ENCODE assay signal across 32 cellular contexts in the genomic region with DNA sequence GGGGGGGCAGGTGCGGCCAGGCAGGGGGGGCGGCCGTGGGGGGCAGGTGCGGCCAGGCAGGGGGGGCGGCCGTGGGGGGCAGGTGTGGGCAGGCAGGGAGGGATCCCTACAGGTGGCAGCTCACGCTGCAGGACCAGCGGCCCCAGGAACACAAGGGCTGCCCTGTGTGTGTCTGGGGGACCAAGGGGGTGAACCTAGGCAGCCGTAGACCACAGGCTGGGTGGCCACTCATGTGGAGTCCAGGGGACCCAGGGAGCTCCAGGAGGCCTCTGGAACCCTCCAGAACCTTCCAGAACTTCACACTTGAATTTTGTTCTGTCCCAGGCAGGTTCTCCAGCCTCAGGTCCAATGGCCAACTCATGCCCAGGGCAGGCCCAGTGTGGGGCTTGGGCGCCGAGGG. TPM values are rescaled to one million over a fixed set of nuclear protein-coding genes. Genes with fewer than 3 reads are reported as not detected.
"Had no signal": no experiment of that assay in that cellular context is flagged by ENCODE, and none has a peak within 500 bp of the region (broad histone marks: within the 10 kb centered on the region; RNA-seq: fewer than 3 reads in every experiment).

No MANE protein-coding gene starts in this region.

- H3K4me3 ChIP-seq: MG63, PC-9 had no signal

- H3K27ac Mint-ChIP-seq: activated CD4-positive, alpha-beta T cell treated with anti-CD3 and anti-CD28 coated beads, Interleukin-2, amount 10 ng/mL, durations not matched to agents 24 days and 14 days; activated CD8-positive, alpha-beta T cell treated with anti-CD3 and anti-CD28 coated beads for 36 hours; activated naive CD4-positive, alpha-beta T cell treated with anti-CD3 and anti-CD28 coated beads, Interleukin-2, amount 10 ng/mL, durations not matched to agents 7 days and 5 days; activated naive CD8-positive, alpha-beta T cell; activated naive CD8-positive, alpha-beta T cell treated with anti-CD3 and anti-CD28 coated beads, Interleukin-2, amount 50 U/mL, for 24 hours had no signal

- DNase-seq: activated CD4-positive, alpha-beta T cell treated with anti-CD3 and anti-CD28 coated beads, Interleukin-2, amount 10 ng/mL, durations not matched to agents 24 days and 14 days; activated CD4-positive, alpha-beta T cell treated with anti-CD3 and anti-CD28 coated beads, Interleukin-2, amount 50 U/mL, for 4 hours; activated CD8-positive, alpha-beta T cell treated with anti-CD3 and anti-CD28 coated beads for 36 hours; activated effector memory CD4-positive, alpha-beta T cell treated with Interleukin-2 at 50 U/mL for 16 hours; activated naive CD4-positive, alpha-beta T cell treated with anti-CD3 and anti-CD28 coated beads, Interleukin-2, amount 10 ng/mL, durations not matched to agents 7 days and 5 days; activated naive CD8-positive, alpha-beta T cell treated with anti-CD3 and anti-CD28 coated beads, Interleukin-2, amount 50 U/mL, for 24 hours; activated T-cell treated with anti-CD3 and anti-CD28 coated beads for 4 hours; activated T-cell treated with anti-CD3 and anti-CD28 coated beads, Interleukin-2, amount 50 U/mL, for 4 hours; anterior cingulate cortex; central memory CD4-positive, alpha-beta T cell; Karpas-422; MG63; NCI-H1048; NCI-H1105 treated with DMSO at 0.1 percent for 48 hours; NCI-H1436; NCI-H1694; NCI-H1930; NCI-H2081 treated with DMSO at 0.1 percent for 48 hours; NCI-H226; NCI-H446 treated with DMSO at 0.1 percent for 48 hours; NCI-H524; NCI-H69; PC-9; Right ventricle myocardium superior; SW 1271; T1000 had no signal

- H2AFZ ChIP-seq: PC-9 had no signal

- H3K9me3 ChIP-seq: MG63 had no signal

- H3K4me1 Mint-ChIP-seq: activated CD4-positive, alpha-beta T cell treated with anti-CD3 and anti-CD28 coated beads, Interleukin-2, amount 10 ng/mL, durations not matched to agents 24 days and 14 days; activated naive CD4-positive, alpha-beta T cell treated with anti-CD3 and anti-CD28 coated beads, Interleukin-2, amount 10 ng/mL, durations not matched to agents 7 days and 5 days had no signal

- H3K36me3 ChIP-seq: MG63 had no signal

- FAIRE-seq: bronchial epithelial cell, colon, RCC 7860 had no signal

- H3K27me3 ChIP-seq: MG63 had no signal

- ATAC-seq: activated CD8-positive, alpha-beta T cell treated with anti-CD3 and anti-CD28 coated beads for 36 hours; activated naive CD8-positive, alpha-beta T cell treated with anti-CD3 and anti-CD28 coated beads, Interleukin-2, amount 50 U/mL, for 24 hours; activated T-cell treated with anti-CD3 and anti-CD28 coated beads, Interleukin-2, amount 50 U/mL, for 4 hours had no signal

- H3K9me3 Mint-ChIP-seq: activated CD4-positive, alpha-beta T cell treated with anti-CD3 and anti-CD28 coated beads, Interleukin-2, amount 10 ng/mL, durations not matched to agents 24 days and 14 days; activated CD8-positive, alpha-beta T cell treated with anti-CD3 and anti-CD28 coated beads for 36 hours; activated naive CD4-positive, alpha-beta T cell treated with anti-CD3 and anti-CD28 coated beads, Interleukin-2, amount 10 ng/mL, durations not matched to agents 7 days and 5 days; activated naive CD8-positive, alpha-beta T cell treated with anti-CD3 and anti-CD28 coated beads, Interleukin-2, amount 50 U/mL, for 24 hours; activated T-cell treated with anti-CD3 and anti-CD28 coated beads, Interleukin-2, amount 50 U/mL, for 4 hours; brain had no signal

- H3K4me2 ChIP-seq: PC-9 had no signal

- H3K36me3 Mint-ChIP-seq: activated naive CD4-positive, alpha-beta T cell treated with anti-CD3 and anti-CD28 coated beads, Interleukin-2, amount 10 ng/mL, durations not matched to agents 7 days and 5 days; activated naive CD8-positive, alpha-beta T cell; brain had no signal

- H3K4me3 Mint-ChIP-seq: activated CD4-positive, alpha-beta T cell treated with anti-CD3 and anti-CD28 coated beads, Interleukin-2, amount 10 ng/mL, durations not matched to agents 24 days and 14 days; activated CD8-positive, alpha-beta T cell treated with anti-CD3 and anti-CD28 coated beads for 36 hours; activated naive CD4-positive, alpha-beta T cell treated with anti-CD3 and anti-CD28 coated beads, Interleukin-2, amount 10 ng/mL, durations not matched to agents 7 days and 5 days; activated naive CD8-positive, alpha-beta T cell; activated naive CD8-positive, alpha-beta T cell treated with anti-CD3 and anti-CD28 coated beads, Interleukin-2, amount 50 U/mL, for 24 hours; activated T-cell treated with anti-CD3 and anti-CD28 coated beads, Interleukin-2, amount 50 U/mL, for 4 hours; brain had no signal

- H3K27ac ChIP-seq: PC-9 had no signal

- H3K27me3 Mint-ChIP-seq: activated CD4-positive, alpha-beta T cell treated with anti-CD3 and anti-CD28 coated beads, Interleukin-2, amount 10 ng/mL, durations not matched to agents 24 days and 14 days; activated CD8-positive, alpha-beta T cell treated with anti-CD3 and anti-CD28 coated beads for 36 hours; activated naive CD8-positive, alpha-beta T cell; brain had no signal

RNA-seq across cellular contexts. Expression of a gene that starts 51.6 kb away (rescaled TPM):
- total RNA-seq: OCI-LY7 had no signal
